9 cellular contexts compared by ENCODE assay signal in the genomic region with DNA sequence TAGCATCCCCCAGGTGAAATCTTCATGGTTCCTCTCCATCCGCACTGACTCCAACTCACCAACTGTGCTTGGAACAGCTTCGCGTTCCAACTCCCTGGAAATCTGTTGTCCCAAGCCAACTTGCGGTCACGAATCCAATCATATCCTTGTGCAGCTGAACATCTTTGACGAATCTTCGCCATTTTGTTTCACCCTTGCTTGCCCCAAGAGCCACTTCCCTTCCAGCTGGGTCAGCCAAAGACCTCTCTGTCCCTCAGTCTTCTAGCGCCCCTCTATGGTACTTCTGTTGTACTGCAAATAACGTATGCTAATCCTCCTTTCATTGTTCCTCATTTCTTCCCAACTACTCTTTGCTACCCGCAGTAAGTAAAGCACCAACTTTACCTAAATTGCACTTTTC.
DNase-seq lines count a peak whose midpoint lies in the region; ATAC-seq and TF ChIP-seq lines count a peak whose summit lies in the region.
"Had no signal": no experiment of that assay in that cellular context is flagged by ENCODE, and none has a peak within 500 bp of the region (broad histone marks: within the 10 kb centered on the region; RNA-seq: fewer than 3 reads in every experiment).

No MANE protein-coding gene starts in this region.

- in situ Hi-C loops in ACHN (cut with HindIII; ENCODE audit: low pct_ligation_motif_present, low pct_unique_long_range_greater_than_20kb, low sequenced_read_pairs) (no loop called here), Panc1 (cut with HindIII; ENCODE audit: low pct_unique_long_range_greater_than_20kb, low sequenced_read_pairs) (no loop called here), G401 (cut with HindIII; ENCODE audit: low sequenced_read_pairs) (no loop called here)

- no TSS peak for BruUV-seq in Panc1 (replicated peaks; lab: Mats Ljungman, UMichigan)

- H3K9me3 ChIP-seq in Panc1 (ENCODE audit: control insufficient read depth, insufficient read depth, low read depth, low read length), result no peaks in the 10 kb centered on the region
- H3K9me3 ChIP-seq in heart right ventricle, result peaks cover 0 to 9% (median 0%) of the 10 kb centered on the region in 11 donors

- POLR2A ChIA-PET in Panc1 (lab: Charles Lee), result no interaction called here

- intact Hi-C loops in Panc1 (cut with micrococcal nuclease; ENCODE audit: unreplicated experiment) (no loop called here), heart right ventricle (cut with DNase I) (no loop called here)

- H3K4me1 ChIP-seq in Panc1 (ENCODE audit: control insufficient read depth, insufficient read depth, low read length) (no peaks in the 10 kb centered on the region), heart right ventricle (peaks cover 0 to 9% (median 0%) of the 10 kb centered on the region in 9 donors)
- H3K4me1 ChIP-seq: gastroesophageal sphincter had no signal

- CTCF ChIA-PET in Panc1 (lab: Charles Lee), result no interaction called here

- peak; percentile 39 for DNase-seq in ACHN
- DNase-seq in Panc1 (ENCODE audit: low read depth, low spot score), result no peak
- no peak for DNase-seq in heart right ventricle
- no peak for DNase-seq in G401 (ENCODE audit: low spot score)
- no peak for DNase-seq in omental fat pad (ENCODE audit: low spot score)
- DNase-seq in activated CD8-positive, alpha-beta memory T cell treated with anti-CD3 and anti-CD28 coated beads, Interleukin-2, amount 50 U/mL, for 48 hours, result no peak

- no peak overlapping the region for H3K4me3 ChIP-seq in Panc1 (ENCODE audit: low read depth in 2 of 2, low read length in 2 of 2)
- H3K4me3 ChIP-seq in heart right ventricle, result no peak overlapping the region
- H3K4me3 ChIP-seq: gastroesophageal sphincter had no signal

- no peaks in the 10 kb centered on the region; the same call in 1 of the 2 replicates for H3K36me3 ChIP-seq in Panc1 (ENCODE audit: control insufficient read depth, insufficient read depth, low read length)
- H3K36me3 ChIP-seq in heart right ventricle, result no peaks in the 10 kb centered on the region
- H3K36me3 ChIP-seq: gastroesophageal sphincter had no signal

- 65 to 68% methylated on average over 10 of the region's 10 CpGs for WGBS in heart right ventricle, 2 donors

- H3K27ac ChIP-seq in Panc1 (ENCODE audit: low read length) (no peak overlapping the region), heart right ventricle (no peak overlapping the region)
- H3K27ac ChIP-seq: gastroesophageal sphincter had no signal

- ATAC-seq in GM21526 (IDR thresholded peaks at IDR 0.05; ENCODE audit: low FRiP score, unreplicated experiment) (peak; percentile 56), Panc1 (no peak), heart right ventricle (peak in 3 of 8 donors; percentile 35 to 55 (median 52)), GM18907 (IDR thresholded peaks at IDR 0.05; ENCODE audit: unreplicated experiment) (no peak), omental fat pad (ENCODE audit: low FRiP score) (no peak)
- ATAC-seq: gastroesophageal sphincter had no signal

- TF ChIP-seq CTCF in Panc1 (IDR thresholded peaks at IDR 0.05) (peak; percentile 28; the same call in 1 of the 2 replicates), heart right ventricle (IDR thresholded peaks at IDR 0.05) (peak; percentile 10 to 63 (median 53)), omental fat pad (IDR thresholded peaks at IDR 0.05) (no peak)

- H3K27me3 ChIP-seq in Panc1 (ENCODE audit: control insufficient read depth, insufficient read depth, low read length) (no peaks in the 10 kb centered on the region), heart right ventricle (no peaks in the 10 kb centered on the region)
- H3K27me3 ChIP-seq: gastroesophageal sphincter had no signal

Comparison
In these comparisons a context has a peak if more than half of its experiments do, and no peak if none do; other contexts are left out.
1. CTCF ChIP-seq: peak in Panc1 (single experiment) and heart right ventricle (9 of 9); none in omental fat pad (0 of 3).